In the genomic region with DNA sequence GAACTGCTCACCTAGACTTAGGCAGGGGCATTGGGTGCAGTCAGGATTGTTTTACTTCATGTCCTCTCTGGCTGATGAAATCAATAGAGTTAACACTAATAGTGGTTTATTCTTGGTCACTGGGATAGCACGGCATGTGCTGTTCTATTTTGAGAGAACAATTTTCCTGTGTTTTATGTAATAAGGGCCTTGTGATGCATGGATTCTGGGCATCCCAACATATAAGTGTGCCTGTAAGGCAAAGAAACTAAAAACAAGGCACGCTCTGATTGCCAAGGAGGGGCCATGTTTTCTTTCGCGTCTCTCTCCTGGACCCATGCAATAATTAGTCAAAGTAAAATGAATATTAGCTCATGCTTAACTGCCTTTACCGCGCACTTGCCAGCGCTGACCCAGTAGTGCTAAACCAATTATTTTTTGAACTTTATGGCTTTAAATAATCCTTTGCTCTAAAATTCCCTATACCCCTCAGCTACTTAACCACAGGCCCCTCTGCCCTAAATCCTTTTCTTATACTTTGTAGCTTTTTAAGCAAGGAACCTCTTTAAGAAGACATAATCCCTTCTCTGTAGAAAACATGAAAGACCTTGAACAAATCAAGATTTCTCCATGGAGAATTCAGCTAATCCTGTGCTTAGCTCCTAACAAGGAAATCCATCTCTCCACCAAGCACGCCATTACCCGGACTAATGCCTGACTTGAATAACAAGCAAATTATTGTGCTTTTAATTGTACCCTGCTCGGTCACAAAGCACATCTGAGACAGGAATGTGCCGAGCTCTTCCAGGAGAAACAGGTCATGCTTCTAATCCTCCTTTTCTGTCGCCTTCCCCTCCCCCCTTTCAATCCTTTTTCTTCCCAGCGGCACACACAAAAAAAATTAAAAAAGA, we compare ENCODE assay signal across 25 cellular contexts.
DNase-seq lines count a peak whose midpoint lies in the region; ATAC-seq and TF ChIP-seq lines count a peak whose summit lies in the region.
"Had no signal": no experiment of that assay in that cellular context is flagged by ENCODE, and none has a peak within 500 bp of the region (broad histone marks: within the 10 kb centered on the region; RNA-seq: fewer than 3 reads in every experiment).

No MANE protein-coding gene starts in this region.

- peaks cover 3% of the 10 kb centered on the region for H3K27me3 Mint-ChIP-seq in nephron progenitor cell (ENCODE audit: low read depth, poor library complexity)
- H3K27me3 Mint-ChIP-seq in T-helper 2 cell treated with Interferon-gamma antibody and Interleukin-4, amounts not matched to agents 5 μg/mL and 100 μg/mL, for 36 hours (ENCODE audit: low read depth): peaks cover 18% of the 10 kb centered on the region

- ATAC-seq in foreskin keratinocyte: no peak
- ATAC-seq: stimulated activated effector memory CD8-positive, alpha-beta T cell treated with anti-CD3 and anti-CD28 coated beads, Interleukin-12 subunit alpha, Interleukin-12 subunit beta, amount 100 ng/mL, for 72 hours had no signal

- WGBS in ectodermal cell, 2 experiments: 50 to 58% methylated on average over 12 of the region's 13 CpGs

- TF ChIP-seq CTCF in nephron progenitor cell (IDR thresholded peaks at IDR 0.05) (no peak), foreskin keratinocyte (conservative IDR thresholded peaks at IDR 0.05) (no peak)

- peak overlapping the region; percentile 71 for H3K4me3 Mint-ChIP-seq in nephron progenitor cell
- H3K4me3 Mint-ChIP-seq in T-helper 2 cell treated with Interferon-gamma antibody and Interleukin-4, amounts not matched to agents 5 μg/mL and 100 μg/mL, for 36 hours: no peak overlapping the region
- H3K4me3 Mint-ChIP-seq: activated naive CD8-positive, alpha-beta T cell treated with anti-CD3 and anti-CD28 coated beads for 36 hours; activated T-helper 1 cell treated with anti-CD3 and anti-CD28 coated beads, Interleukin-12 subunit alpha, Interleukin-12 subunit beta, Interleukin-2, Interleukin-4 antibody, amounts not matched to agents 30 ng/mL and 10 ng/mL and 1 ng/mL, durations not matched to agents 14 hours and 24 hours and 36 hours; stimulated activated effector memory CD8-positive, alpha-beta T cell treated with anti-CD3 and anti-CD28 coated beads, Interleukin-12 subunit alpha, Interleukin-12 subunit beta, amount 100 ng/mL, for 72 hours had no signal

- H3K4me1 ChIP-seq in ectodermal cell (ENCODE audit: control insufficient read depth, insufficient read depth, low read length) (peaks cover 38% of the 10 kb centered on the region), foreskin keratinocyte (no peaks in the 10 kb centered on the region)
- H3K4me1 ChIP-seq: parathyroid adenoma had no signal

- H3K27ac ChIP-seq in ectodermal cell (ENCODE audit: insufficient read depth, low read depth, low read length, poor library complexity, severe bottlenecking) (peak overlapping the region; percentile 40), foreskin keratinocyte (no peak overlapping the region)
- H3K27ac ChIP-seq: C4-2B, esophagus squamous epithelium, HL-60, parathyroid adenoma, spleen, thyroid gland, VCaP had no signal

- no peaks in the 10 kb centered on the region for H3K9me3 Mint-ChIP-seq in nephron progenitor cell
- no peaks in the 10 kb centered on the region for H3K9me3 Mint-ChIP-seq in T-helper 2 cell treated with Interferon-gamma antibody and Interleukin-4, amounts not matched to agents 5 μg/mL and 100 μg/mL, for 36 hours
- H3K9me3 Mint-ChIP-seq: activated naive CD8-positive, alpha-beta T cell treated with anti-CD3 and anti-CD28 coated beads for 36 hours; activated T-helper 1 cell treated with anti-CD3 and anti-CD28 coated beads, Interleukin-12 subunit alpha, Interleukin-12 subunit beta, Interleukin-2, Interleukin-4 antibody, amounts not matched to agents 30 ng/mL and 10 ng/mL and 1 ng/mL, durations not matched to agents 14 hours and 24 hours and 36 hours; stimulated activated effector memory CD8-positive, alpha-beta T cell treated with anti-CD3 and anti-CD28 coated beads, Interleukin-12 subunit alpha, Interleukin-12 subunit beta, amount 100 ng/mL, for 72 hours had no signal

- no peaks in the 10 kb centered on the region for H3K36me3 Mint-ChIP-seq in nephron progenitor cell (ENCODE audit: low read depth)
- H3K36me3 Mint-ChIP-seq in T-helper 2 cell treated with Interferon-gamma antibody and Interleukin-4, amounts not matched to agents 5 μg/mL and 100 μg/mL, for 36 hours (ENCODE audit: low read depth): no peaks in the 10 kb centered on the region
- H3K36me3 Mint-ChIP-seq: activated naive CD8-positive, alpha-beta T cell treated with anti-CD3 and anti-CD28 coated beads for 36 hours; stimulated activated effector memory CD8-positive, alpha-beta T cell treated with anti-CD3 and anti-CD28 coated beads, Interleukin-12 subunit alpha, Interleukin-12 subunit beta, amount 100 ng/mL, for 72 hours had no signal

- no peaks in the 10 kb centered on the region for H3K9me3 ChIP-seq in ectodermal cell (ENCODE audit: control insufficient read depth, low read length)
- H3K9me3 ChIP-seq: esophagus squamous epithelium, spleen, thyroid gland had no signal

- H3K27ac Mint-ChIP-seq in nephron progenitor cell: peak overlapping the region; percentile 55
- no peak overlapping the region for H3K27ac Mint-ChIP-seq in T-helper 2 cell treated with Interferon-gamma antibody and Interleukin-4, amounts not matched to agents 5 μg/mL and 100 μg/mL, for 36 hours
- H3K27ac Mint-ChIP-seq: activated naive CD8-positive, alpha-beta T cell treated with anti-CD3 and anti-CD28 coated beads for 36 hours; activated T-helper 1 cell treated with anti-CD3 and anti-CD28 coated beads, Interleukin-12 subunit alpha, Interleukin-12 subunit beta, Interleukin-2, Interleukin-4 antibody, amounts not matched to agents 30 ng/mL and 10 ng/mL and 1 ng/mL, durations not matched to agents 14 hours and 24 hours and 36 hours; stimulated activated effector memory CD8-positive, alpha-beta T cell treated with anti-CD3 and anti-CD28 coated beads, Interleukin-12 subunit alpha, Interleukin-12 subunit beta, amount 100 ng/mL, for 72 hours had no signal

- no peak overlapping the region for H3K4me3 ChIP-seq in ectodermal cell (ENCODE audit: insufficient read depth, low read depth, low read length)
- H3K4me3 ChIP-seq: esophagus squamous epithelium, spleen, thyroid gland had no signal

- H3K36me3 ChIP-seq in ectodermal cell (ENCODE audit: control insufficient read depth, insufficient read depth, low read length): no peaks in the 10 kb centered on the region
- H3K36me3 ChIP-seq: esophagus squamous epithelium, spleen, thyroid gland had no signal

- no peaks in the 10 kb centered on the region for H3K27me3 ChIP-seq in ectodermal cell (ENCODE audit: control insufficient read depth, insufficient read depth, low read length, poor library complexity, severe bottlenecking)
- H3K27me3 ChIP-seq in foreskin keratinocyte: peaks cover 16% of the 10 kb centered on the region
- H3K27me3 ChIP-seq: thyroid gland had no signal

- H3K4me1 Mint-ChIP-seq in nephron progenitor cell: peaks cover 55% of the 10 kb centered on the region
- no peaks in the 10 kb centered on the region for H3K4me1 Mint-ChIP-seq in T-helper 2 cell treated with Interferon-gamma antibody and Interleukin-4, amounts not matched to agents 5 μg/mL and 100 μg/mL, for 36 hours (ENCODE audit: low read depth)

- peak; percentile 30 for DNase-seq in NCI-H748 (lab: John Stamatoyannopoulos, UW; ENCODE audit: unreplicated experiment)
- DNase-seq in NCI-H748 treated with DMSO at 0.1 percent for 48 hours (lab: John Stamatoyannopoulos, UW): no peak
- DNase-seq in nephron progenitor cell: no peak
- no peak for DNase-seq in foreskin keratinocyte
- DNase-seq in NCI-H2107 (lab: John Stamatoyannopoulos, UW): no peak
- DNase-seq in mesenteric fat pad (ENCODE audit: low spot score): no peak
- no peak for DNase-seq in T-helper 2 cell treated with Interferon-gamma antibody and Interleukin-4, amounts not matched to agents 5 μg/mL and 100 μg/mL, for 36 hours (ENCODE audit: low spot score)
- DNase-seq: activated naive CD8-positive, alpha-beta T cell treated with anti-CD3 and anti-CD28 coated beads for 36 hours; DMS53; effector CD4-positive, alpha-beta T cell; esophagus squamous epithelium; HCEC 1CT; KBM-7; kidney; NCI-H1048; RPMI8226; spleen; thyroid gland had no signal
